ENCODE assay signal across 8 cellular contexts in the genomic region with DNA sequence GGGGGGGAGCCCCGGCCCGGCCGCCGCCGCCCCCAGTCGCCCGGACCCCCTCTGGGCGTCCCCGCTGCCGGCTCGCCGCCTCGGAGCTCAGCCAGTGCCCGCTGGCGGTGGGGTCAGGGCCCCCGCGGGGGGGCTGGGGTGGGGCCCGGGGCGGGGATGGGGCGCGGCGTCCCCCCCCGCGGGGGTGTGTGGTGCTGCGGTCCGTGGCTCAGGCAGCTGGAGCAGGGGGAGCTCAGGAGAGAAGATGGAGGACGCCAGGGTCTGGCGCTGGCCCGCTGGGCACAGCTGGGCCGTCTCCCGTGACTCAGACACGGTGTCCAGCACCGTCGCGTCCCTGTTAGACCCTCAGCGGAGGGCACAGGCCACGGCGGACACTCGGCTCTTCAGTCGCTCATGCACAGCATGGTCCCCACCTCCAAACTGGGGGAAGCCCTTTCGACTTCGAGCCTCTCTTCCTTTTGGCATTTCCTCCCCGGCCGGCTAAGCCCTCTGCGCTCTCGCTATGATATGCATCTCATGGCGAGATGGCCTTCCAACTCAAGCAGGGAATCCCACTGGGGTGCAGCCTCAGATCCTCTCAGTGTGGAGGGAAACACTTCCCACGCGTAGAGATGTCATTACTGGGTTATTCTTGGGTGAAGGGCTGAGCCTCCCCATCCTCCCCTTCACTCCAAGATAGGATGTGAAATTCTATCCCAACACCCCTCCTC. TPM values are rescaled to one million over a fixed set of nuclear protein-coding genes. Genes with fewer than 3 reads are reported as not detected.
DNase-seq lines count a peak whose midpoint lies in the region; ATAC-seq and TF ChIP-seq lines count a peak whose summit lies in the region.

No MANE protein-coding gene starts in this region.

- H3K4me1 Mint-ChIP-seq in Caco-2 (ENCODE audit: low read depth, unreplicated experiment) (peaks cover 50% of the 10 kb centered on the region), neural crest cell (peaks cover 83% of the 10 kb centered on the region)
- peaks cover 45% of the 10 kb centered on the region for H3K4me1 Mint-ChIP-seq in activated T-helper 2 cell treated with anti-CD3 and anti-CD28 coated beads, Interferon-gamma antibody, Interleukin-2, Interleukin-4, amounts not matched to agents 10 μg/mL and 5 μg/mL and 100 μg/mL, durations not matched to agents 14 hours and 24 hours and 36 hours (ENCODE audit: low read depth)

- intact Hi-C loops in Caco-2 (cut with micrococcal nuclease; ENCODE audit: unreplicated experiment) (loop anchor here (2.0 kb wide), 1 partner anchor 34 kb away; a partner anchor contains a TSS), upper lobe of right lung (cut with DNase I) (no loop called here)
- intact Hi-C loops in activated T-helper 2 cell treated with anti-CD3 and anti-CD28 coated beads, Interferon-gamma antibody, Interleukin-2, Interleukin-4, amounts not matched to agents 10 μg/mL and 5 μg/mL and 100 μg/mL, durations not matched to agents 14 hours and 24 hours and 36 hours (cut with micrococcal nuclease) = loop anchor here (1.0 kb wide), 1 partner anchor 19 kb away; a partner anchor contains a TSS

- CTCF ChIA-PET in Caco-2 (lab: Charles Lee) = interaction anchor here (0.5 to 3.1 kb wide), 5 partner anchors 11 to 133 kb away, joined by 3 to 17 read pairs (median 4); no protein-coding TSS in a partner anchor

- H3K36me3 Mint-ChIP-seq in Caco-2 (ENCODE audit: insufficient read depth, unreplicated experiment) (peaks cover 64% of the 10 kb centered on the region), neural crest cell (ENCODE audit: low read depth) (peaks cover 6% of the 10 kb centered on the region)
- peaks cover 35% of the 10 kb centered on the region for H3K36me3 Mint-ChIP-seq in activated T-helper 2 cell treated with anti-CD3 and anti-CD28 coated beads, Interferon-gamma antibody, Interleukin-2, Interleukin-4, amounts not matched to agents 10 μg/mL and 5 μg/mL and 100 μg/mL, durations not matched to agents 14 hours and 24 hours and 36 hours (ENCODE audit: low read depth)

- H3K27ac Mint-ChIP-seq in Caco-2 (ENCODE audit: unreplicated experiment) = peak overlapping the region; percentile 88
- H3K27ac Mint-ChIP-seq in activated T-helper 2 cell treated with anti-CD3 and anti-CD28 coated beads, Interferon-gamma antibody, Interleukin-2, Interleukin-4, amounts not matched to agents 10 μg/mL and 5 μg/mL and 100 μg/mL, durations not matched to agents 14 hours and 24 hours and 36 hours = peak overlapping the region; percentile 91
- H3K27ac Mint-ChIP-seq in neural crest cell (ENCODE audit: unreplicated experiment) = peak overlapping the region; percentile 99

- no peaks in the 10 kb centered on the region for H3K27me3 Mint-ChIP-seq in Caco-2 (ENCODE audit: insufficient read depth, unreplicated experiment)
- H3K27me3 Mint-ChIP-seq in activated T-helper 2 cell treated with anti-CD3 and anti-CD28 coated beads, Interferon-gamma antibody, Interleukin-2, Interleukin-4, amounts not matched to agents 10 μg/mL and 5 μg/mL and 100 μg/mL, durations not matched to agents 14 hours and 24 hours and 36 hours (ENCODE audit: low read depth) = no peaks in the 10 kb centered on the region
- H3K27me3 Mint-ChIP-seq in neural crest cell (ENCODE audit: low read depth) = peaks cover 22% of the 10 kb centered on the region

- H3K9me3 Mint-ChIP-seq in Caco-2 (ENCODE audit: unreplicated experiment) (no peaks in the 10 kb centered on the region), neural crest cell (no peaks in the 10 kb centered on the region)
- H3K9me3 Mint-ChIP-seq in activated T-helper 2 cell treated with anti-CD3 and anti-CD28 coated beads, Interferon-gamma antibody, Interleukin-2, Interleukin-4, amounts not matched to agents 10 μg/mL and 5 μg/mL and 100 μg/mL, durations not matched to agents 14 hours and 24 hours and 36 hours = no peaks in the 10 kb centered on the region

- H3K4me3 ChIP-seq in Caco-2 (ENCODE audit: low read depth, low read length) (peak overlapping the region; percentile 83), upper lobe of right lung (peak overlapping the region; percentile 83)

- TF ChIP-seq CTCF in Caco-2 (IDR thresholded peaks at IDR 0.05; ENCODE audit: insufficient read depth in 1 of 2, low read depth in 1 of 2, low read length in 1 of 2, severe bottlenecking in 1 of 2, unreplicated experiment in 1 of 2) (no peak), foreskin keratinocyte (conservative IDR thresholded peaks at IDR 0.05) (no peak), neural crest cell (conservative IDR thresholded peaks at IDR 0.05) (no peak), upper lobe of right lung (IDR thresholded peaks at IDR 0.05) (no peak)

- no peaks in the 10 kb centered on the region for H3K27me3 ChIP-seq in Caco-2 (replicated peaks; ENCODE audit: control insufficient read depth, insufficient read depth, low read length)
- H3K27me3 ChIP-seq in foreskin keratinocyte = no peaks in the 10 kb centered on the region
- no peaks in the 10 kb centered on the region for H3K27me3 ChIP-seq in upper lobe of right lung

- H3K4me3 Mint-ChIP-seq in Caco-2 (ENCODE audit: unreplicated experiment) (peak overlapping the region; percentile 97), neural crest cell (peak overlapping the region; percentile 97)
- H3K4me3 Mint-ChIP-seq in activated T-helper 2 cell treated with anti-CD3 and anti-CD28 coated beads, Interferon-gamma antibody, Interleukin-2, Interleukin-4, amounts not matched to agents 10 μg/mL and 5 μg/mL and 100 μg/mL, durations not matched to agents 14 hours and 24 hours and 36 hours (ENCODE audit: low read depth) = peak overlapping the region; percentile 91

- peak; percentile 64 for ATAC-seq in GM19372 (IDR thresholded peaks at IDR 0.05; ENCODE audit: low read depth, unreplicated experiment)
- ATAC-seq in HG03442 (IDR thresholded peaks at IDR 0.05; ENCODE audit: unreplicated experiment) = peak; percentile 75
- peak; percentile 79 for ATAC-seq in foreskin keratinocyte
- ATAC-seq in upper lobe of right lung = peak; percentile 86

- H3K27ac ChIP-seq in foreskin keratinocyte (no peak overlapping the region), upper lobe of right lung (peak overlapping the region; percentile 93)

- H3K4me1 ChIP-seq in Caco-2 = peaks cover 65% of the 10 kb centered on the region
- H3K4me1 ChIP-seq in foreskin keratinocyte = peaks cover 19% of the 10 kb centered on the region
- H3K4me1 ChIP-seq in upper lobe of right lung = peaks cover 43% of the 10 kb centered on the region

- H3K36me3 ChIP-seq in Caco-2 (ENCODE audit: control insufficient read depth, insufficient read depth, low read length) (no peaks in the 10 kb centered on the region), upper lobe of right lung (no peaks in the 10 kb centered on the region)

- POLR2A ChIA-PET in Caco-2 (lab: Charles Lee) = interaction anchor here (0.6 to 1.3 kb wide), 5 partner anchors 51 to 137 kb away, joined by 3 to 10 read pairs (median 7); a partner anchor contains a TSS

- BruUV-seq in Caco-2 (replicated peaks; lab: Mats Ljungman, UMichigan) = no TSS peak

- DNase-seq in Caco-2 = peak; percentile 80 to 83
- peak; percentile 56 for DNase-seq in NOMO-1 treated with dmso at 0.1 percent for 144 hours (lab: John Stamatoyannopoulos, UW; ENCODE audit: unreplicated experiment)
- peak; percentile 69 for DNase-seq in activated T-helper 2 cell treated with anti-CD3 and anti-CD28 coated beads, Interferon-gamma antibody, Interleukin-2, Interleukin-4, amounts not matched to agents 10 μg/mL and 5 μg/mL and 100 μg/mL, durations not matched to agents 14 hours and 24 hours and 36 hours (ENCODE audit: low spot score)
- DNase-seq in foreskin keratinocyte = no peak
- DNase-seq in neural crest cell (ENCODE audit: low read depth, low spot score) = peak; percentile 61
- DNase-seq in upper lobe of right lung = peak; percentile 89

- H3K9me3 ChIP-seq in Caco-2 (no peaks in the 10 kb centered on the region), upper lobe of right lung (no peaks in the 10 kb centered on the region)

RNA-seq across cellular contexts. Expression of a gene that starts 0.4 kb away (rescaled TPM):
- total RNA-seq in Caco-2 (2022) (52.1 and 54.9 TPM in 2 replicates), foreskin keratinocyte (40.2 and 42.4 TPM in 2 replicates), neural crest cell (139 and 142 TPM in 2 replicates), upper lobe of right lung (77.1 TPM)
- 37.1 and 38.7 TPM in 2 replicates for total RNA-seq in activated T-helper 2 cell treated with anti-CD3 and anti-CD28 coated beads, Interferon-gamma antibody, Interleukin-2, Interleukin-4, amounts not matched to agents 10 μg/mL and 5 μg/mL and 100 μg/mL, durations not matched to agents 14 hours and 24 hours and 36 hours
- polyA plus RNA-seq in foreskin keratinocyte = 9.6 and 12.2 TPM in 2 replicates

RNA-seq across cellular contexts. Expression of a gene that starts 18.6 kb away (rescaled TPM):
- total RNA-seq in Caco-2 (2022) (308 and 325 TPM in 2 replicates), foreskin keratinocyte (284 and 328 TPM in 2 replicates), neural crest cell (548 and 554 TPM in 2 replicates), upper lobe of right lung (153 TPM)
- total RNA-seq in activated T-helper 2 cell treated with anti-CD3 and anti-CD28 coated beads, Interferon-gamma antibody, Interleukin-2, Interleukin-4, amounts not matched to agents 10 μg/mL and 5 μg/mL and 100 μg/mL, durations not matched to agents 14 hours and 24 hours and 36 hours = 448 and 450 TPM in 2 replicates
- polyA plus RNA-seq in foreskin keratinocyte = 98.9 and 134 TPM in 2 replicates

RNA-seq across cellular contexts. Expression of a gene that starts 33.2 kb away (rescaled TPM):
- total RNA-seq in Caco-2 (2022) (27.5 TPM in 2 replicates), foreskin keratinocyte (11.6 and 13.1 TPM in 2 replicates), neural crest cell (73.7 and 86.9 TPM in 2 replicates), upper lobe of right lung (41.9 TPM)
- total RNA-seq in activated T-helper 2 cell treated with anti-CD3 and anti-CD28 coated beads, Interferon-gamma antibody, Interleukin-2, Interleukin-4, amounts not matched to agents 10 μg/mL and 5 μg/mL and 100 μg/mL, durations not matched to agents 14 hours and 24 hours and 36 hours = 0.30 and 0.34 TPM in 2 replicates
- 16.6 TPM in 2 replicates for polyA plus RNA-seq in foreskin keratinocyte

Comparison
In these comparisons a context has a peak if more than half of its experiments do, and no peak if none do; other contexts are left out.
1. DNase-seq: peak in Caco-2 (2 of 2), NOMO-1 treated with dmso at 0.1 percent for 144 hours (single experiment), activated T-helper 2 cell treated with anti-CD3 and anti-CD28 coated beads, Interferon-gamma antibody, Interleukin-2, Interleukin-4, amounts not matched to agents 10 μg/mL and 5 μg/mL and 100 μg/mL, durations not matched to agents 14 hours and 24 hours and 36 hours (single experiment), neural crest cell (single experiment) and upper lobe of right lung (single experiment); none in foreskin keratinocyte (0 of 2).
2. Peak in every context shown above with its lines, with median percentiles within 50 percentile points of each other: H3K27ac Mint-ChIP-seq, H3K4me3 Mint-ChIP-seq and ATAC-seq.